In the genomic region with DNA sequence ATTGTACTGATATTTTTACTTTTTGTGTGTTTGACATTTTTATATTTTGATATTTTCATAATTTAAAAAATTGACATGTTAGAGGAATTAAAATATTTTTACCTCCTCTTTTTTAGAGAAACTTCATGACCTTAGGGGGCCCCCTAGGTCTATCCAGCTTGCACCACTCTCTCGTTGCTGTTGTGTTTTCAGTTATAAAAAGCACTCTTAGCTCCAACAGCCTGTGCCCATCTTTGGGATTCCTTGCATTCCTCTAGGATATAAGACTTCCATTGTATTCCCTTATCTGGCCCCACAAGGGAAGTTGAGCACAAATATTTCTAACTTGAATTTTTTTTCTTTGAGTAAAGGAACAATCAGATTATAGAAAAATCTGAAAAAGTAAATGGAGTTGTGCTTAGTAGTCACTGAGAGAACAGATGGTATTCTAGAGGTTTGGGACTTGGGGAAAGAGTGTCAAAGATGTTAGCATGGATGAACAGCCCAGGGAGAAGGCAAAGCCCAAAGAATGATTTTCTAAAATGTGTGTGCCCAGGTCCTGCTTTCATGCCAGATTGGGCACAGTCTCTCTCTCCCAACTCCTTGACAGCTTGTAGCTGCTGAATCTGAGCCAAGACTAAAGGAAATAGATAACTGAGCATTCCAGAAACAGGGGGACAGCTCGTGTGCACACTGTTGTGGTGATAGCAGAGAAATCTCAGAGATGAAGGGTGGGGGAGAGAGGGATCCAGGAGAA, we compare ENCODE assay signal across 13 cellular contexts.
DNase-seq lines count a peak whose midpoint lies in the region; ATAC-seq and TF ChIP-seq lines count a peak whose summit lies in the region.
"Had no signal": no experiment of that assay in that cellular context is flagged by ENCODE, and none has a peak within 500 bp of the region (broad histone marks: within the 10 kb centered on the region; RNA-seq: fewer than 3 reads in every experiment).

No MANE protein-coding gene starts in this region.

- H3K9me3 ChIP-seq in ascending aorta, result no peaks in the 10 kb centered on the region
- no peaks in the 10 kb centered on the region for H3K9me3 ChIP-seq in uterus

- DNase-seq in NCI-H1694 (lab: John Stamatoyannopoulos, UW) (peak; percentile 54), ascending aorta (ENCODE audit: low spot score in 2 of 2) (no peak), left cardiac atrium (peak; percentile 20), sciatic nerve (ENCODE audit: low spot score) (no peak), KBM-7 (no peak), uterus (no peak), NCI-H1417 (lab: John Stamatoyannopoulos, UW) (no peak)
- DNase-seq: activated B cell treated with CpG ODN at 0.5 μM for 24 hours; activated naive CD8-positive, alpha-beta T cell treated with anti-CD3 and anti-CD28 coated beads, Interleukin-2, amount 10 ng/mL, durations not matched to agents 7 days and 5 days; CD4-positive, alpha-beta memory T cell; natural killer cell; NCI-H1930 had no signal

- in situ Hi-C loops in KBM-7 (cut with MboI; ENCODE audit: low pct_unique_long_range_greater_than_20kb, low sequenced_read_pairs), result loop anchor here (25.0 kb wide), 2 partner anchors 388 to 1213 kb away; partner anchors contain the start of genes RRAGA and SAXO1

- ATAC-seq in left cardiac atrium (peak; percentile 81 to 88), sciatic nerve (peak; percentile 32), HG02588 (IDR thresholded peaks at IDR 0.05; ENCODE audit: unreplicated experiment) (no peak)
- ATAC-seq: natural killer cell had no signal

- TF ChIP-seq CTCF in ascending aorta (IDR thresholded peaks at IDR 0.05), result no peak
- TF ChIP-seq CTCF in uterus (IDR thresholded peaks at IDR 0.05), result no peak

- H3K4me1 ChIP-seq in ascending aorta, result peaks cover 0 to 4% of the 10 kb centered on the region in 2 donors
- H3K4me1 ChIP-seq in uterus, result no peaks in the 10 kb centered on the region

- TF ChIP-seq POLR2A in uterus (IDR thresholded peaks at IDR 0.05), result no peak

- no peaks in the 10 kb centered on the region for H3K27me3 ChIP-seq in ascending aorta
- H3K27me3 ChIP-seq in uterus, result no peaks in the 10 kb centered on the region

- H3K4me3 ChIP-seq in ascending aorta, result no peak overlapping the region
- H3K4me3 ChIP-seq in uterus, result no peak overlapping the region

- no peaks in the 10 kb centered on the region for H3K36me3 ChIP-seq in ascending aorta
- no peaks in the 10 kb centered on the region for H3K36me3 ChIP-seq in uterus

- H3K27ac ChIP-seq in ascending aorta, result peak overlapping the region; percentile 39 to 53
- no peak overlapping the region for H3K27ac ChIP-seq in uterus

- intact Hi-C loops in ascending aorta (cut with DNase I), result no loop called here
- intact Hi-C loops in left cardiac atrium (cut with DNase I), result no loop called here
- intact Hi-C loops in sciatic nerve (cut with DNase I), result no loop called here
- intact Hi-C loops in uterus (cut with DNase I; ENCODE audit: low total_unique reads), result no loop called here

Comparison
In these comparisons a context has a peak if more than half of its experiments do, and no peak if none do; other contexts are left out.
1. DNase-seq: peak in NCI-H1694 (single experiment) and left cardiac atrium (single experiment); none in ascending aorta (0 of 2), sciatic nerve (single experiment), KBM-7 (single experiment), uterus (0 of 2) and NCI-H1417 (0 of 3).
2. H3K27ac ChIP-seq: peak in ascending aorta (2 of 2); none in uterus (0 of 2).